Comparison of ENCODE assay signal across 9 cellular contexts in genomic region chr3:160226026-160226739, GRCh38. TPM values are rescaled to one million over a fixed set of nuclear protein-coding genes. Genes with fewer than 3 reads are reported as not detected.
A peak's percentile ranks its signal among the peaks of the same experiment; 100 is the strongest.
DNase-seq lines count a peak whose midpoint lies in the region; ATAC-seq and TF ChIP-seq lines count a peak whose summit lies in the region.
"Had no signal": no experiment of that assay in that cellular context is flagged by ENCODE, and none has a peak within 500 bp of the region (broad histone marks: within the 10 kb centered on the region; RNA-seq: fewer than 3 reads in every experiment).

No MANE protein-coding gene starts in this region.

- H3K27me3 ChIP-seq in brain microvascular endothelial cell (replicated peaks) (peaks cover 30% of the 10 kb centered on the region), left lung (peaks cover 36 to 75% of the 10 kb centered on the region in 2 donors), thyroid gland (peaks cover 6% of the 10 kb centered on the region)

- peaks cover 15 to 25% of the 10 kb centered on the region in 2 donors for H3K4me1 ChIP-seq in left lung
- peaks cover 9 to 10% of the 10 kb centered on the region in 2 donors for H3K4me1 ChIP-seq in thyroid gland

- intact Hi-C loops in left lung (cut with DNase I) (no loop called here), thyroid gland (cut with DNase I) (no loop called here)

- WGBS in thyroid gland, 2 donors: 4% methylated on average over 23 of the region's 78 CpGs; no CpG with 5 or more reads in 1 of the 2 donors

- peak; percentile 59 for DNase-seq in activated CD8-positive, alpha-beta memory T cell treated with anti-CD3 and anti-CD28 coated beads for 24 hours
- no peak for DNase-seq in activated CD8-positive, alpha-beta memory T cell treated with anti-CD3 and anti-CD28 coated beads, Interleukin-2, amount 50 U/mL, for 4 hours
- no peak for DNase-seq in HFF-Myc (ENCODE audit: extremely low read depth, low read depth)
- peak; percentile 6 for DNase-seq in NCI-H345 treated with DMSO at 0.1 percent for 48 hours (lab: John Stamatoyannopoulos, UW; ENCODE audit: unreplicated experiment)
- DNase-seq in brain microvascular endothelial cell: no peak
- peak in 1 of 2 donors; percentile 80 for DNase-seq in left lung
- peak; percentile 10 to 16 for DNase-seq in thyroid gland
- DNase-seq in NAMALWA (ENCODE audit: low spot score): no peak

- TF ChIP-seq POLR2A in thyroid gland (IDR thresholded peaks at IDR 0.05): no peak

- peak; percentile 63 for ATAC-seq in left lung

- no peaks in the 10 kb centered on the region for H3K9me3 ChIP-seq in left lung
- no peaks in the 10 kb centered on the region for H3K9me3 ChIP-seq in thyroid gland

- TF ChIP-seq CTCF in HFF-Myc (IDR thresholded peaks at IDR 0.05; ENCODE audit: low read depth, low read length, missing control alignments) (no peak), brain microvascular endothelial cell (IDR thresholded peaks at IDR 0.05; ENCODE audit: low read depth, low read length, missing control alignments) (no peak), left lung (IDR thresholded peaks at IDR 0.05) (no peak), thyroid gland (IDR thresholded peaks at IDR 0.05) (no peak)

- peak overlapping the region; percentile 38 for H3K4me3 ChIP-seq in HFF-Myc (replicated peaks; ENCODE audit: low read depth, low read length)
- H3K4me3 ChIP-seq in brain microvascular endothelial cell (ENCODE audit: low read depth, low read length): peak overlapping the region; percentile 53
- peak overlapping the region; percentile 49 to 53 for H3K4me3 ChIP-seq in left lung
- H3K4me3 ChIP-seq in thyroid gland (replicated peaks in 1 of 3): peak overlapping the region in 1 of 3 donors; percentile 39

- H3K36me3 ChIP-seq in brain microvascular endothelial cell (replicated peaks) (no peaks in the 10 kb centered on the region), left lung (no peaks in the 10 kb centered on the region), thyroid gland (no peaks in the 10 kb centered on the region)

- H3K27ac ChIP-seq in brain microvascular endothelial cell (no peak overlapping the region), left lung (no peak overlapping the region), thyroid gland (no peak overlapping the region)

- in situ Hi-C loops in brain microvascular endothelial cell (cut with HindIII; ENCODE audit: low pct_ligation_motif_present, low sequenced_read_pairs): no loop called here

RNA-seq across cellular contexts. Expression of gene C3orf80, which starts 1.0 kb away (rescaled TPM):
- 1 to 10 TPM in 1 of 2 donors, under 1 TPM in 1; 0.55 to 1.9 TPM for total RNA-seq in left lung
- under 1 TPM in 3 of 4 donors, not detected in 1; 0.27 to 0.29 (median 0.29) TPM for total RNA-seq in thyroid gland
- total RNA-seq: dermis microvascular lymphatic vessel endothelial cell had no signal

Comparison
In these comparisons a context has a peak if more than half of its experiments do, and no peak if none do; other contexts are left out.
1. DNase-seq: peak in activated CD8-positive, alpha-beta memory T cell treated with anti-CD3 and anti-CD28 coated beads for 24 hours (single experiment), NCI-H345 treated with DMSO at 0.1 percent for 48 hours (single experiment) and thyroid gland (2 of 2); none in activated CD8-positive, alpha-beta memory T cell treated with anti-CD3 and anti-CD28 coated beads, Interleukin-2, amount 50 U/mL, for 4 hours (single experiment), HFF-Myc (single experiment), brain microvascular endothelial cell (single experiment) and NAMALWA (single experiment).